In genomic region chr3:10322355-10322715, GRCh38 we compare ENCODE assay signal across 10 cellular contexts.
DNase-seq lines count a peak whose midpoint lies in the region; ATAC-seq and TF ChIP-seq lines count a peak whose summit lies in the region.
"Had no signal": no experiment of that assay in that cellular context is flagged by ENCODE, and none has a peak within 500 bp of the region (broad histone marks: within the 10 kb centered on the region; RNA-seq: fewer than 3 reads in every experiment).

No MANE protein-coding gene starts in this region.

- H3K4me1 Mint-ChIP-seq in memory B cell, result peaks cover 19% of the 10 kb centered on the region

- peaks cover 3% of the 10 kb centered on the region for H3K36me3 Mint-ChIP-seq in memory B cell

- H3K4me3 Mint-ChIP-seq in memory B cell, result peak overlapping the region; percentile 25

- peak; percentile 58 for TF ChIP-seq CTCF in VCaP (conservative IDR thresholded peaks at IDR 0.05)

- ATAC-seq in HG03432 (IDR thresholded peaks at IDR 0.05; ENCODE audit: unreplicated experiment) (peak; percentile 25), memory B cell (ENCODE audit: low read depth) (no peak), GM18517 (IDR thresholded peaks at IDR 0.05; ENCODE audit: unreplicated experiment) (no peak)
- ATAC-seq: T-cell had no signal

- H3K27ac ChIP-seq in VCaP, result no peak overlapping the region

- peaks cover 7% of the 10 kb centered on the region for H3K27me3 Mint-ChIP-seq in memory B cell

- H3K27ac Mint-ChIP-seq in memory B cell, result no peak overlapping the region

- H3K9me3 Mint-ChIP-seq in memory B cell, result no peaks in the 10 kb centered on the region
- H3K9me3 Mint-ChIP-seq: T-cell had no signal

- DNase-seq in DMS 273 (lab: John Stamatoyannopoulos, UW; ENCODE audit: unreplicated experiment) (peak; percentile 55), DMS 273 treated with DMSO at 0.1 percent for 48 hours (lab: John Stamatoyannopoulos, UW) (no peak), memory B cell (ENCODE audit: low spot score in 2 of 2) (no peak), GM19240 (ENCODE audit: insufficient read length, low spot score) (no peak), NCI-H1930 (lab: John Stamatoyannopoulos, UW) (no peak)
- DNase-seq: 8988T had no signal
